Comparison of ENCODE assay signal across 10 cellular contexts in the genomic region with DNA sequence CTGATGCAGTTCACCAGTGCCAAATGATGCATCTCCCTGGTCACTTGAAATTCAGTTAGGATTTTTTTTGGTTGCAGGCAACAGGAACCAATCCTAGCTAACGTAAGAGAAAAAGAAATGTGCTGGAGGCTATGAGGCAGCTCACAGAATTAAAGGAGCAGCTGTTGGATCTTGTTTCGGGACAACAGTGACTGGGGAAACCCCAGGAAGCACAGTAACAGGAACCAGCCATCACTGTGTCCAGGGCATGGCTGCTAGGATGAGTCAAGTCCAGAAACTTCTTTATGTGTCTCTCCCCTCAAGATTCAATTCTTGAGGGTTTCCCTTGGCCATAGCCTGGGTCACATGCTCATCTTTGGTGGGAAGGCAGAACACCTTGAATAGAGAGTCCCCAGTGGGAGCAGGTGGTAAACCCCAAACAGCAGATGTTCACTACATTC.
A peak's percentile ranks its signal among the peaks of the same experiment; 100 is the strongest.
DNase-seq lines count a peak whose midpoint lies in the region; ATAC-seq, FAIRE-seq and TF ChIP-seq lines count a peak whose summit lies in the region.
"Had no signal": no experiment of that assay in that cellular context is flagged by ENCODE, and none has a peak within 500 bp of the region (broad histone marks: within the 10 kb centered on the region; RNA-seq: fewer than 3 reads in every experiment).

No MANE protein-coding gene starts in this region.

- TF ChIP-seq POLR2A in erythroblast (IDR thresholded peaks at IDR 0.05; ENCODE audit: low read length): no peak

- FAIRE-seq in GM19239 (lab: Jason Lieb, UNC): peak; percentile 91
- FAIRE-seq: G401.6 had no signal

- peak; percentile 54 for ATAC-seq in HG03060 (IDR thresholded peaks at IDR 0.05; ENCODE audit: low read depth, unreplicated experiment)
- ATAC-seq: left colon had no signal

- DNase-seq in EL (peak; percentile 63), GM19239 (ENCODE audit: insufficient read length, low spot score) (peak; percentile 13), dedifferentiated amniotic fluid mesenchymal stem cell (ENCODE audit: extremely low spot score) (peak; percentile 46), NCI-H2029 (lab: John Stamatoyannopoulos, UW) (no peak), RKO (ENCODE audit: low spot score) (no peak), medulla oblongata (ENCODE audit: extremely low spot score) (no peak), erythroblast (lab: John Stamatoyannopoulos, UW) (no peak)
- DNase-seq: left colon had no signal

Comparison
In these comparisons a context has a peak if more than half of its experiments do, and no peak if none do; other contexts are left out.
1. DNase-seq: peak in EL (single experiment), GM19239 (single experiment) and dedifferentiated amniotic fluid mesenchymal stem cell (single experiment); none in NCI-H2029 (single experiment), RKO (single experiment), medulla oblongata (single experiment) and erythroblast (0 of 2).